1 cellular context compared by ENCODE assay signal in genomic region chr3:126277629-126278378, GRCh38.
TF ChIP-seq lines count a peak whose summit lies in the region.

No MANE protein-coding gene starts in this region.

TF ChIP-seq in GM23338, 12 proteins besides CTCF, POLR2A, EP300 and RAD21 (continued from another document):
- TF ChIP-seq ETS1 (IDR thresholded peaks at IDR 0.05) = no peak
- TF ChIP-seq JUNB (IDR thresholded peaks at IDR 0.05; ENCODE audit: unreplicated experiment) = no peak
- TF ChIP-seq NANOG (IDR thresholded peaks at IDR 0.05; ENCODE audit: borderline replicate concordance) = no peak
- TF ChIP-seq ZNF331 (CRISPR knock-in tag; IDR thresholded peaks at IDR 0.05; ENCODE audit: low read depth) = no peak
- TF ChIP-seq ZNF462 (CRISPR knock-in tag; IDR thresholded peaks at IDR 0.05) = no peak
- no peak for TF ChIP-seq REST (IDR thresholded peaks at IDR 0.05; ENCODE audit: unreplicated experiment)
- TF ChIP-seq EZH2phosphoT487 (IDR thresholded peaks at IDR 0.05; ENCODE audit: unreplicated experiment) = no peak
- TF ChIP-seq STAT1 (IDR thresholded peaks at IDR 0.05; ENCODE audit: unreplicated experiment) = no peak
- no peak for TF ChIP-seq EZH2 (IDR thresholded peaks at IDR 0.05; ENCODE audit: low read depth, unreplicated experiment)
- no peak for TF ChIP-seq ZNF114 (CRISPR knock-in tag; IDR thresholded peaks at IDR 0.05)
TF ChIP-seq in GM23338: peak in this region for 0.
